In genomic region chr1:20233394-20233793, GRCh38 we compare ENCODE assay signal across 8 cellular contexts.
DNase-seq lines count a peak whose midpoint lies in the region; ATAC-seq lines count a peak whose summit lies in the region.

No MANE protein-coding gene starts in this region.

- no peaks in the 10 kb centered on the region for H3K9me3 Mint-ChIP-seq in effector memory CD8-positive, alpha-beta T cell

- H3K27me3 Mint-ChIP-seq in effector memory CD8-positive, alpha-beta T cell, result peaks cover 63 to 74% of the 10 kb centered on the region in 2 donors

- no peak overlapping the region for H3K27ac Mint-ChIP-seq in effector memory CD8-positive, alpha-beta T cell

- peak; percentile 22 for DNase-seq in NCI-H1436 (lab: John Stamatoyannopoulos, UW)
- DNase-seq in NCI-H1436 treated with DMSO at 0.1 percent for 48 hours (lab: John Stamatoyannopoulos, UW), result no peak
- DNase-seq in NCI-H2171 treated with DMSO at 0.1 percent for 48 hours (lab: John Stamatoyannopoulos, UW), result peak; percentile 56
- DNase-seq in effector memory CD8-positive, alpha-beta T cell, result no peak
- peak; percentile 43 for DNase-seq in pons (ENCODE audit: low spot score)
- DNase-seq in kidney glomerular epithelial cell (lab: John Stamatoyannopoulos, UW), result no peak

- H3K36me3 Mint-ChIP-seq in effector memory CD8-positive, alpha-beta T cell (ENCODE audit: insufficient read depth), result no peaks in the 10 kb centered on the region

- peaks cover 0 to 8% of the 10 kb centered on the region in 2 donors for H3K4me1 Mint-ChIP-seq in effector memory CD8-positive, alpha-beta T cell (ENCODE audit: low read depth in 2 of 2)

- H3K4me3 Mint-ChIP-seq in effector memory CD8-positive, alpha-beta T cell, result no peak overlapping the region

- ATAC-seq in effector memory CD8-positive, alpha-beta T cell (replicated peaks), result peak; percentile 47
- ATAC-seq in HG02981 (IDR thresholded peaks at IDR 0.05; ENCODE audit: unreplicated experiment), result no peak
- ATAC-seq in GM21526 (IDR thresholded peaks at IDR 0.05; ENCODE audit: low FRiP score, unreplicated experiment), result no peak

Comparison
In these comparisons a context has a peak if more than half of its experiments do, and no peak if none do; other contexts are left out.
1. DNase-seq: peak in NCI-H1436 (single experiment), NCI-H2171 treated with DMSO at 0.1 percent for 48 hours (single experiment) and pons (single experiment); none in NCI-H1436 treated with DMSO at 0.1 percent for 48 hours (single experiment), effector memory CD8-positive, alpha-beta T cell (0 of 3) and kidney glomerular epithelial cell (single experiment).